In the genomic region with DNA sequence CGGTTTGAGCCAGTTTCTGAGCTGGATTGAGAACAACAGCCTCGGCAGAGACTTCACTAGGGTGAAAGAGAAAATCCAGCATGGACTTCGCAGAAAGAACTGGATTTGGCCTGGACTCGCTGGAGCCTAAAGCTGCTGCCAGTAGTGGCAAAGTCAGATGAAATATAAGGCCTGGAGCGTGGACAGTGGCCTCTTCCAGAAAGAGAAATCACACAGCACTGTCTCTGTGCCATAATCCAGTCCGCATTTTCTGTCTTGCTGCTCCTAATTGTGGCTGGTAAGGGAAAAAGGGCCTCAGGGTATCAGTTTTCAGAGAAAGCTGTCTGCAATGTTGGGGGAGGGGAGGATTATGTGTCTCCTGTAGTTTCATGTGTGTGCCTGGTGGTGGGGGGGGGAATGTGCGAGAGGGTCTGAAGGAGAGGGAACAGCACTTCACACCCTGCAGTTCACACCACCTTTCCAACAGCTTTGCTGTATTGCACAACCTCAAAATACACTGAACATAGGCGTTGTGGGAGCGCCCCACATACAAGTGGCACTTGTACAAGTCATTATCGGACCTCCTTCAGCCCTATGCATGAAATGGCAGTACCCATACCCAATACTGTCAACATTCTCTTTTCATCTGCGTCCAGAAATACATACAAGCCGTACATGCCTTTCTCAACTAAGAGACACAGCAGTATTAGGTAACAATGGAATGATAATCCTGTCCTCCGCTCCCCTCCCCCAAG, we compare ENCODE assay signal across 8 cellular contexts.
DNase-seq lines count a peak whose midpoint lies in the region; ATAC-seq and TF ChIP-seq lines count a peak whose summit lies in the region.

No MANE protein-coding gene starts in this region.

- TF ChIP-seq CTCF in osteocyte (IDR thresholded peaks at IDR 0.05) (no peak), testis (IDR thresholded peaks at IDR 0.05) (no peak)

- H3K27ac Mint-ChIP-seq in activated naive CD4-positive, alpha-beta T cell treated with anti-CD3 and anti-CD28 coated beads, Interleukin-2, amount 50 U/mL, for 72 hours, result peak overlapping the region; percentile 94 to 98
- peak overlapping the region; percentile 96 for H3K27ac Mint-ChIP-seq in osteocyte (ENCODE audit: unreplicated experiment)

- H3K36me3 Mint-ChIP-seq in activated naive CD4-positive, alpha-beta T cell treated with anti-CD3 and anti-CD28 coated beads, Interleukin-2, amount 50 U/mL, for 72 hours, result peaks cover 8 to 40% of the 10 kb centered on the region in 2 donors
- H3K36me3 Mint-ChIP-seq in osteocyte (ENCODE audit: unreplicated experiment), result peaks cover 3% of the 10 kb centered on the region

- H3K36me3 ChIP-seq in GM23248 (ENCODE audit: low read depth) (no peaks in the 10 kb centered on the region), MG63 (no peaks in the 10 kb centered on the region), SK-N-MC (ENCODE audit: insufficient read depth, low read length) (peaks cover 3% of the 10 kb centered on the region; the same call in 1 of the 2 replicates), testis (ENCODE audit: low read depth, missing control alignments) (no peaks in the 10 kb centered on the region)

- H2AFZ ChIP-seq in GM23248, result peak overlapping the region; percentile 91

- H3K4me3 ChIP-seq in GM23248 (peak overlapping the region; percentile 38), MG63 (no peak overlapping the region), SK-N-MC (peak overlapping the region; percentile 28), testis (peak overlapping the region in 1 of 2 donors; percentile 24)

- H3K9ac ChIP-seq in GM23248 (peak overlapping the region; percentile 82), SK-N-MC (ENCODE audit: insufficient read length) (no peak overlapping the region)

- no peaks in the 10 kb centered on the region for H4K20me1 ChIP-seq in GM23248 (ENCODE audit: insufficient read depth)

- H3K9me2 ChIP-seq in GM23248 (ENCODE audit: insufficient read depth), result no peaks in the 10 kb centered on the region

- H3K27me3 Mint-ChIP-seq in osteocyte (ENCODE audit: unreplicated experiment), result no peaks in the 10 kb centered on the region

- no peaks in the 10 kb centered on the region for H3K79me2 ChIP-seq in GM23248 (ENCODE audit: insufficient read depth)

- H3K9me3 ChIP-seq in GM23248 (ENCODE audit: low read depth) (no peaks in the 10 kb centered on the region), MG63 (no peaks in the 10 kb centered on the region), SK-N-MC (ENCODE audit: low read depth, low read length) (peaks cover 8% of the 10 kb centered on the region; the same call in 1 of the 2 replicates), testis (no peaks in the 10 kb centered on the region)

- peaks cover 53% of the 10 kb centered on the region for H3K4me1 Mint-ChIP-seq in osteocyte (ENCODE audit: unreplicated experiment)

- H3K27ac ChIP-seq in GM23248 (peak overlapping the region; percentile 93), SK-N-MC (peak overlapping the region; percentile 99), testis (peak overlapping the region; percentile 89 to 96)

- intact Hi-C loops in testis (cut with DNase I; ENCODE audit: low total_unique reads), result no loop called here

- H3K4me3 Mint-ChIP-seq in osteocyte (ENCODE audit: unreplicated experiment), result peak overlapping the region; percentile 16

- 3 to 5% methylated on average over 12 to 13 of the region's 13 CpGs for WGBS in GM23248 (ENCODE audit: low coverage in 1 of 2, low lambda C conversion rate in 2 of 2, missing lambda C conversion rate in 2 of 2), 2 experiments
- 14 to 26% methylated on average over 13 of the region's 13 CpGs for WGBS in testis, 2 donors

- peak overlapping the region; percentile 59 for H3K4me2 ChIP-seq in GM23248 (ENCODE audit: unreplicated experiment)

- H3K4me1 ChIP-seq in GM23248 (ENCODE audit: insufficient read depth) (peaks cover 50% of the 10 kb centered on the region), testis (peaks cover 54% of the 10 kb centered on the region)

- H3K27me3 ChIP-seq in GM23248 (replicated peaks; ENCODE audit: insufficient read depth), result no peaks in the 10 kb centered on the region
- no peaks in the 10 kb centered on the region for H3K27me3 ChIP-seq in MG63
- no peaks in the 10 kb centered on the region for H3K27me3 ChIP-seq in testis

- peak; percentile 38 to 76 for ATAC-seq in activated naive CD4-positive, alpha-beta T cell treated with anti-CD3 and anti-CD28 coated beads, Interleukin-2, amount 50 U/mL, for 72 hours

- in situ Hi-C loops in GM23248 (cut with MboI), result loop anchor here (5.0 kb wide), 1 partner anchor 104 kb away; no protein-coding TSS in a partner anchor

- DNase-seq in DMS 273 treated with DMSO at 0.1 percent for 48 hours (lab: John Stamatoyannopoulos, UW) (peak; percentile 97), GM23248 (peak; percentile 96), MG63 (peak; percentile 78), SK-N-MC (ENCODE audit: low read depth, low spot score) (peak; percentile 99), glomerular visceral epithelial cell (ENCODE audit: extremely low spot score) (peak; percentile 79), osteocyte (ENCODE audit: extremely low spot score, unreplicated experiment) (peak; percentile 93), testis (peak; percentile 97)
- DNase-seq in activated naive CD4-positive, alpha-beta T cell treated with anti-CD3 and anti-CD28 coated beads, Interleukin-2, amount 50 U/mL, for 72 hours (ENCODE audit: low spot score in 2 of 2), result peak; percentile 74 to 78

- TF ChIP-seq POLR2A in testis (IDR thresholded peaks at IDR 0.05), result no peak

- peaks cover 0 to 16% of the 10 kb centered on the region in 2 donors for H3K9me3 Mint-ChIP-seq in activated naive CD4-positive, alpha-beta T cell treated with anti-CD3 and anti-CD28 coated beads, Interleukin-2, amount 50 U/mL, for 72 hours
- H3K9me3 Mint-ChIP-seq in osteocyte (ENCODE audit: unreplicated experiment), result no peaks in the 10 kb centered on the region

- peaks cover 43% of the 10 kb centered on the region for H3F3A ChIP-seq in GM23248 (ENCODE audit: insufficient read depth)
